Comparison of ENCODE assay signal across 15 cellular contexts in genomic region chr16:17566075-17566474, GRCh38.
DNase-seq lines count a peak whose midpoint lies in the region; ATAC-seq and TF ChIP-seq lines count a peak whose summit lies in the region.
"Had no signal": no experiment of that assay in that cellular context is flagged by ENCODE, and none has a peak within 500 bp of the region (broad histone marks: within the 10 kb centered on the region; RNA-seq: fewer than 3 reads in every experiment).

No MANE protein-coding gene starts in this region.

- no peak overlapping the region for H2BK5ac ChIP-seq in trophoblast cell (ENCODE audit: low read depth, low read length, poor library complexity)

- POLR2A ChIA-PET in activated CD8-positive, alpha-beta T cell treated with anti-CD3 and anti-CD28 coated beads, Interleukin-2, amount 10 ng/mL, durations not matched to agents 7 days and 5 days (lab: Charles Lee): no interaction called here

- H3K9ac ChIP-seq in mammary epithelial cell (ENCODE audit: insufficient read depth, low read length) (no peak overlapping the region), trophoblast cell (ENCODE audit: low read length) (no peak overlapping the region)

- H3K27ac ChIP-seq in mammary epithelial cell (ENCODE audit: insufficient read depth, low read depth, low read length) (peak overlapping the region; percentile 35), esophagus (ENCODE audit: low read depth in 2 of 2, low read length in 1 of 2) (peak overlapping the region; percentile 66 to 80), trophoblast cell (ENCODE audit: low read depth, low read length) (no peak overlapping the region)
- H3K27ac ChIP-seq: A549 had no signal

- no peaks in the 10 kb centered on the region for H3K9me3 ChIP-seq in mammary epithelial cell (replicated peaks; ENCODE audit: insufficient read depth, low read length)
- no peaks in the 10 kb centered on the region for H3K9me3 ChIP-seq in esophagus (ENCODE audit: control insufficient read depth in 2 of 2, insufficient read depth in 1 of 2, low read depth in 1 of 2, low read length in 1 of 2)
- no peaks in the 10 kb centered on the region for H3K9me3 ChIP-seq in trophoblast cell (ENCODE audit: insufficient read depth, low read depth, low read length)
- H3K9me3 ChIP-seq: A549 had no signal

- no peak for ATAC-seq in activated CD8-positive, alpha-beta T cell treated with anti-CD3 and anti-CD28 coated beads, Interleukin-2, amount 10 ng/mL, durations not matched to agents 7 days and 5 days
- ATAC-seq: A549; CD8-positive, alpha-beta T cell had no signal

- H3K18ac ChIP-seq in trophoblast cell (ENCODE audit: low read length): no peak overlapping the region

- H3K4me1 ChIP-seq in mammary epithelial cell (ENCODE audit: insufficient read depth, low read length): peaks cover 22% of the 10 kb centered on the region
- peaks cover under 1 to 6% of the 10 kb centered on the region in 2 donors for H3K4me1 ChIP-seq in esophagus (ENCODE audit: control insufficient read depth in 2 of 2, insufficient read depth in 2 of 2, low read length in 1 of 2)
- H3K4me1 ChIP-seq in trophoblast cell (ENCODE audit: control insufficient read depth in 1 of 2, insufficient read depth in 2 of 2, low read length in 2 of 2): peaks cover 3 to 6% of the 10 kb centered on the region in 2 experiments
- H3K4me1 ChIP-seq: A549 had no signal

- H3K4me2 ChIP-seq in mammary epithelial cell (ENCODE audit: insufficient read depth, low read depth, low read length) (no peak overlapping the region), trophoblast cell (ENCODE audit: low read length) (no peak overlapping the region)
- H3K4me2 ChIP-seq: A549 had no signal

- intact Hi-C loops in mammary epithelial cell (cut with micrococcal nuclease): no loop called here

- CTCF ChIA-PET in mammary epithelial cell (lab: Charles Lee; ENCODE audit: low non-redundant PET): no interaction called here
- CTCF ChIA-PET in activated CD8-positive, alpha-beta T cell treated with anti-CD3 and anti-CD28 coated beads, Interleukin-2, amount 10 ng/mL, durations not matched to agents 7 days and 5 days (lab: Charles Lee): interaction anchor here (0.8 to 1.3 kb wide), 3 partner anchors 9 to 13 kb away, joined by 3 to 4 read pairs (median 4); no protein-coding TSS in a partner anchor

- no peak overlapping the region for H4K91ac ChIP-seq in trophoblast cell (ENCODE audit: low read depth, low read length)

- no peaks in the 10 kb centered on the region for H4K20me1 ChIP-seq in mammary epithelial cell (ENCODE audit: insufficient read depth, low read length)

- no peak for TF ChIP-seq CTCF in mammary epithelial cell (conservative IDR thresholded peaks at IDR 0.05 in 1 of 2, IDR thresholded peaks at IDR 0.05 in 1 of 2; ENCODE audit: extremely low read depth in 1 of 2, insufficient read depth in 1 of 2, low read depth in 1 of 2, low read length in 2 of 2)

- peak overlapping the region; percentile 36 for H2BK120ac ChIP-seq in trophoblast cell (ENCODE audit: insufficient read depth, low read length, poor library complexity)

- no peak overlapping the region for H3K27ac Mint-ChIP-seq in activated CD8-positive, alpha-beta T cell treated with anti-CD3 and anti-CD28 coated beads, Interleukin-2, amount 10 ng/mL, durations not matched to agents 7 days and 5 days
- H3K27ac Mint-ChIP-seq: CD14-positive monocyte; CD8-positive, alpha-beta T cell; H9 had no signal

- H3K23ac ChIP-seq in trophoblast cell (ENCODE audit: low read length): no peak overlapping the region

- H3K27me3 ChIP-seq in mammary epithelial cell (ENCODE audit: insufficient read depth, low read length): no peaks in the 10 kb centered on the region
- H3K27me3 ChIP-seq in esophagus (ENCODE audit: control insufficient read depth in 1 of 2, insufficient read depth in 2 of 2, low read length in 2 of 2): no peaks in the 10 kb centered on the region
- H3K27me3 ChIP-seq in trophoblast cell (ENCODE audit: insufficient read depth, low read length): no peaks in the 10 kb centered on the region

- H2BK12ac ChIP-seq in trophoblast cell (ENCODE audit: low read length): no peak overlapping the region

- DNase-seq in mammary epithelial cell: peak; percentile 76
- DNase-seq in trophoblast cell: peak in 1 of 2 donors; percentile 35
- no peak for DNase-seq in foreskin melanocyte
- DNase-seq in activated CD8-positive, alpha-beta T cell treated with anti-CD3 and anti-CD28 coated beads, Interleukin-2, amount 10 ng/mL, durations not matched to agents 7 days and 5 days: no peak
- no peak for DNase-seq in AG20443 (ENCODE audit: low spot score)
- DNase-seq: CD8-positive, alpha-beta T cell; COR-L47; DMS153; DMS79 treated with DMSO at 0.1 percent for 48 hours; EL; GOT3; H9 had no signal

- no peak overlapping the region for H3K4ac ChIP-seq in trophoblast cell (ENCODE audit: low read depth, low read length)

- WGBS in mammary epithelial cell (ENCODE audit: low coverage, missing lambda C conversion rate): 0% methylated on average over 1 of the region's 1 CpG
- WGBS in esophagus, 2 donors: 20 to 24% methylated on average over 1 of the region's 1 CpG
- no CpG with 5 or more reads among the region's 1 CpG for WGBS in trophoblast cell (ENCODE audit: extremely low coverage, insufficient coverage, insufficient read length)

- peaks cover 6% of the 10 kb centered on the region for H3K27me3 Mint-ChIP-seq in activated CD8-positive, alpha-beta T cell treated with anti-CD3 and anti-CD28 coated beads, Interleukin-2, amount 10 ng/mL, durations not matched to agents 7 days and 5 days (ENCODE audit: low read depth)

- H3K4me3 Mint-ChIP-seq in activated CD8-positive, alpha-beta T cell treated with anti-CD3 and anti-CD28 coated beads, Interleukin-2, amount 10 ng/mL, durations not matched to agents 7 days and 5 days: no peak overlapping the region
- H3K4me3 Mint-ChIP-seq: CD14-positive monocyte; CD8-positive, alpha-beta T cell; H9 had no signal

- H3K79me1 ChIP-seq in trophoblast cell (ENCODE audit: low read length): peaks cover 2% of the 10 kb centered on the region

- no peak overlapping the region for H2AK5ac ChIP-seq in trophoblast cell (ENCODE audit: low read length)

- H3K4me3 ChIP-seq in mammary epithelial cell (replicated peaks in 1 of 3; ENCODE audit: insufficient read depth in 1 of 3, low read depth in 2 of 3, low read length in 3 of 3) (no peak overlapping the region), esophagus (ENCODE audit: low read depth in 1 of 2, low read length in 2 of 2) (no peak overlapping the region), trophoblast cell (ENCODE audit: low read depth, low read length) (no peak overlapping the region)
- H3K4me3 ChIP-seq: A549 had no signal

- H3K9me3 Mint-ChIP-seq in activated CD8-positive, alpha-beta T cell treated with anti-CD3 and anti-CD28 coated beads, Interleukin-2, amount 10 ng/mL, durations not matched to agents 7 days and 5 days (ENCODE audit: insufficient read depth): no peaks in the 10 kb centered on the region
- H3K9me3 Mint-ChIP-seq: CD14-positive monocyte; CD8-positive, alpha-beta T cell; H9 had no signal

- H3K36me3 ChIP-seq in mammary epithelial cell (ENCODE audit: insufficient read depth, low read length) (no peaks in the 10 kb centered on the region), esophagus (ENCODE audit: control insufficient read depth in 2 of 2, insufficient read depth in 2 of 2, low read length in 1 of 2) (no peaks in the 10 kb centered on the region), trophoblast cell (ENCODE audit: control insufficient read depth in 1 of 2, insufficient read depth in 2 of 2, low read length in 2 of 2) (no peaks in the 10 kb centered on the region)

- H4K8ac ChIP-seq in trophoblast cell (ENCODE audit: low read depth, low read length): no peak overlapping the region

- H2AFZ ChIP-seq in mammary epithelial cell (ENCODE audit: low read depth, low read length) (no peak overlapping the region), trophoblast cell (ENCODE audit: insufficient read depth, low read length, poor library complexity) (no peak overlapping the region)

- H3K4me1 Mint-ChIP-seq in activated CD8-positive, alpha-beta T cell treated with anti-CD3 and anti-CD28 coated beads, Interleukin-2, amount 10 ng/mL, durations not matched to agents 7 days and 5 days (ENCODE audit: low read depth): no peaks in the 10 kb centered on the region
- H3K4me1 Mint-ChIP-seq: H9 had no signal

- in situ Hi-C loops in mammary epithelial cell (cut with MboI; ENCODE audit: low sequenced_read_pairs in 2 of 2): no loop called here

- no peaks in the 10 kb centered on the region for H3K36me3 Mint-ChIP-seq in activated CD8-positive, alpha-beta T cell treated with anti-CD3 and anti-CD28 coated beads, Interleukin-2, amount 10 ng/mL, durations not matched to agents 7 days and 5 days (ENCODE audit: low read depth)
- H3K36me3 Mint-ChIP-seq: CD14-positive monocyte; CD8-positive, alpha-beta T cell had no signal

- no peak overlapping the region for H4K12ac ChIP-seq in trophoblast cell (ENCODE audit: low read depth, low read length)

- H3K79me2 ChIP-seq in mammary epithelial cell (ENCODE audit: insufficient read depth, low read length): no peaks in the 10 kb centered on the region
- no peaks in the 10 kb centered on the region for H3K79me2 ChIP-seq in trophoblast cell (ENCODE audit: control insufficient read depth, insufficient read depth, low read length, poor library complexity)

- BruUV-seq in mammary epithelial cell (replicated peaks; lab: Mats Ljungman, UMichigan): no TSS peak

- dilution Hi-C loops in mammary epithelial cell (cut with HindIII; ENCODE audit: low sequenced_read_pairs): no loop called here

- no peak overlapping the region for H3K14ac ChIP-seq in trophoblast cell (ENCODE audit: low read length)
